In the genomic region with DNA sequence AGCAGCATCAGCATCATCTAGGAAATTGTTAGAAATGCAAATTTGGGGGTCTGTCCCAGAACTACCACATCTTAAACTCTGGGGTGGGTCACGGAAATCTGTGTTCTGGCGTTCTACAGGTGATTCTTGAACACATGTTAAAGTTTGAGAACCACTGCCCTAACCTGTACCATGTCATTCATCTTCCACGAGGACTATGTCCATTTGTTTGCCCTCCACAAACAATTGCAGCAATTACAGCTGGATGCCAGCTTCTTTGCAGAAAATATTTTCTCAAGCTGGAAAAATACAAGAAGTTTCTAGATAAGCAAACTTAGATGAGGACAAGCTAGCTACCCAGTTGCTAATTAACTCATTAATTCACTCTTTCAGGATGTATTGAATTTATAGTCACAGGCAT, we compare ENCODE assay signal across 27 cellular contexts.
"Had no signal": no experiment of that assay in that cellular context is flagged by ENCODE, and none has a peak within 500 bp of the region (broad histone marks: within the 10 kb centered on the region; RNA-seq: fewer than 3 reads in every experiment).

No MANE protein-coding gene starts in this region.

- H3K4me3 Mint-ChIP-seq: dendritic cell treated with granulocyte-macrophage colony-stimulating factor and Interleukin-4, amounts not matched to agents 40 ng/mL and 50 ng/mL, for 4 days; memory B cell; natural killer cell; stimulated activated naive CD8-positive, alpha-beta T cell treated with anti-CD3 and anti-CD28 coated beads, Interleukin-15, amount 100 ng/mL, for 72 hours; type B pancreatic cell had no signal

- H3K4me3 ChIP-seq: esophagus squamous epithelium, heart right ventricle, lung, smooth muscle cell, testis, tibial artery had no signal

- H3K9me3 Mint-ChIP-seq: dendritic cell treated with granulocyte-macrophage colony-stimulating factor and Interleukin-4, amounts not matched to agents 40 ng/mL and 50 ng/mL, for 4 days; stimulated activated naive CD8-positive, alpha-beta T cell treated with anti-CD3 and anti-CD28 coated beads, Interleukin-15, amount 100 ng/mL, for 72 hours had no signal

- H3K9me3 ChIP-seq: esophagus squamous epithelium, heart right ventricle, testis, tibial artery had no signal

- ATAC-seq: heart right ventricle; left colon; left ventricle myocardium superior; natural killer cell; sciatic nerve; stimulated activated naive CD8-positive, alpha-beta T cell treated with anti-CD3 and anti-CD28 coated beads, Interleukin-15, amount 100 ng/mL, for 72 hours had no signal

- H3K4me1 ChIP-seq: heart right ventricle, testis had no signal

- H3K4me1 Mint-ChIP-seq: memory B cell; natural killer cell; stimulated activated naive CD8-positive, alpha-beta T cell treated with anti-CD3 and anti-CD28 coated beads, Interleukin-15, amount 100 ng/mL, for 72 hours had no signal

- DNase-seq: effector memory CD4-positive, alpha-beta T cell; esophagus squamous epithelium; foreskin melanocyte; glutamatergic neuron; heart right ventricle; hippocampal formation; kidney glomerular epithelial cell; left colon; left ventricle myocardium superior; natural killer cell; occipital lobe; stimulated activated CD4-positive, alpha-beta T cell treated with anti-CD3 and anti-CD28 coated beads, Interleukin-12 subunit alpha, Interleukin-12 subunit beta, amount 100 ng/mL, for 4 hours; stimulated activated CD4-positive, alpha-beta T cell treated with anti-CD3 and anti-CD28 coated beads, Interleukin-1b, Interleukin-23, amount 100 ng/mL, for 48 hours; stimulated activated CD4-positive, alpha-beta T cell treated with anti-CD3 and anti-CD28 coated beads, Interleukin-4, amount 100 ng/mL, for 1 hour; stimulated activated CD8-positive, alpha-beta memory T cell treated with anti-CD3 and anti-CD28 coated beads, Interleukin-4, amount 100 ng/mL, for 48 hours; stimulated activated naive CD4-positive, alpha-beta T cell; stimulated activated naive CD8-positive, alpha-beta T cell treated with anti-CD3 and anti-CD28 coated beads, Interleukin-15, amount 100 ng/mL, for 72 hours; testis; tibial artery had no signal

- H3K36me3 ChIP-seq: esophagus squamous epithelium, heart right ventricle, tibial artery had no signal

- H3K27ac Mint-ChIP-seq: dendritic cell treated with granulocyte-macrophage colony-stimulating factor and Interleukin-4, amounts not matched to agents 40 ng/mL and 50 ng/mL, for 4 days; memory B cell; natural killer cell; progenitor cell of endocrine pancreas; stimulated activated naive CD8-positive, alpha-beta T cell treated with anti-CD3 and anti-CD28 coated beads, Interleukin-15, amount 100 ng/mL, for 72 hours; type B pancreatic cell had no signal

- H3K36me3 Mint-ChIP-seq: natural killer cell, type B pancreatic cell had no signal

- H3K27me3 Mint-ChIP-seq: stimulated activated naive CD8-positive, alpha-beta T cell treated with anti-CD3 and anti-CD28 coated beads, Interleukin-15, amount 100 ng/mL, for 72 hours had no signal

- H3K27me3 ChIP-seq: esophagus squamous epithelium, testis, tibial artery had no signal

- H3K27ac ChIP-seq: esophagus squamous epithelium, heart right ventricle, parathyroid adenoma, testis, tibial artery had no signal
